Comparison of ENCODE assay signal across 21 cellular contexts in genomic region chrX:15430584-15430983, GRCh38. TPM values are rescaled to one million over a fixed set of nuclear protein-coding genes. Genes with fewer than 3 reads are reported as not detected.
"Had no signal": no experiment of that assay in that cellular context is flagged by ENCODE, and none has a peak within 500 bp of the region (broad histone marks: within the 10 kb centered on the region; RNA-seq: fewer than 3 reads in every experiment).

No MANE protein-coding gene starts in this region.

- H3K27ac ChIP-seq: gastroesophageal sphincter, heart left ventricle, left ventricle myocardium inferior, sigmoid colon, testis had no signal

- H3K36me3 ChIP-seq: left ventricle myocardium inferior, sigmoid colon had no signal

- H3K4me3 ChIP-seq: gastroesophageal sphincter, heart left ventricle, left ventricle myocardium inferior, sigmoid colon, testis had no signal

- DNase-seq: activated B cell treated with CpG ODN at 0.5 μM for 24 hours; activated CD4-positive, alpha-beta memory T cell treated with anti-CD3 and anti-CD28 coated beads for 36 hours; activated CD4-positive, alpha-beta T cell treated with anti-CD3 and anti-CD28 coated beads for 4 hours; activated T-cell treated with anti-CD3 and anti-CD28 coated beads for 4 hours; amniotic stem cell; effector memory CD8-positive, alpha-beta T cell; heart left ventricle; immature natural killer cell; kidney glomerular epithelial cell; left ventricle myocardium inferior; mammary epithelial cell; nephron progenitor cell; occipital lobe; posterior cingulate gyrus; sigmoid colon; stimulated activated CD4-positive, alpha-beta T cell treated with anti-CD3 and anti-CD28 coated beads, Interleukin-4, amount 100 ng/mL, for 4 hours; testis had no signal

- ATAC-seq: effector memory CD8-positive, alpha-beta T cell; gastroesophageal sphincter; heart left ventricle; stimulated activated memory B cell treated with anti-CD40 and anti-IgM and Interleukin-4, amounts not matched to agents 10 μg/mL and 1 μg/mL and 100 μg/mL, for 72 hours had no signal

- H3K9me3 ChIP-seq: gastroesophageal sphincter, heart left ventricle, left ventricle myocardium inferior, sigmoid colon, testis had no signal

- H3K27me3 ChIP-seq: gastroesophageal sphincter, sigmoid colon, testis had no signal

- H3K4me1 ChIP-seq: gastroesophageal sphincter, heart left ventricle, left ventricle myocardium inferior, sigmoid colon, testis had no signal

RNA-seq across cellular contexts. Expression of gene VEGFD, which starts 46.4 kb away (rescaled TPM):
- total RNA-seq: activated B cell treated with CpG ODN at 0.5 μM for 24 hours; activated CD4-positive, alpha-beta memory T cell treated with anti-CD3 and anti-CD28 coated beads for 36 hours; activated T-helper 1 cell treated with anti-CD3 and anti-CD28 coated beads, Interleukin-12 subunit alpha, Interleukin-12 subunit beta, Interleukin-2, Interleukin-4 antibody, amounts not matched to agents 30 ng/mL and 10 ng/mL and 1 ng/mL, durations not matched to agents 14 hours and 24 hours and 36 hours; occipital lobe; T-helper 2 cell treated with Interferon-gamma antibody and Interleukin-4, amounts not matched to agents 100 ng/mL and 5 ng/mL, for 36 hours had no signal
- polyA plus RNA-seq: immature natural killer cell had no signal
